In genomic region chr3:108528459-108529231, GRCh38 we compare ENCODE assay signal across 10 cellular contexts. TPM values are rescaled to one million over a fixed set of nuclear protein-coding genes. Genes with fewer than 3 reads are reported as not detected.
DNase-seq lines count a peak whose midpoint lies in the region; ATAC-seq lines count a peak whose summit lies in the region.
"Had no signal": no experiment of that assay in that cellular context is flagged by ENCODE, and none has a peak within 500 bp of the region (broad histone marks: within the 10 kb centered on the region; RNA-seq: fewer than 3 reads in every experiment).

No MANE protein-coding gene starts in this region.

- H3K27ac ChIP-seq in aorta (ENCODE audit: low read depth in 1 of 2, low read length in 2 of 2) = peak overlapping the region in 1 of 2 donors; percentile 22
- H3K27ac ChIP-seq: 22Rv1 had no signal

- H3K27me3 ChIP-seq in aorta (ENCODE audit: control insufficient read depth in 1 of 2, insufficient read depth in 2 of 2, low read length in 1 of 2) = no peaks in the 10 kb centered on the region

- H3K36me3 ChIP-seq in aorta (ENCODE audit: control insufficient read depth in 1 of 2, insufficient read depth in 2 of 2, low read length in 1 of 2) = no peaks in the 10 kb centered on the region

- no peak overlapping the region for H3K4me3 ChIP-seq in aorta (ENCODE audit: low read length in 2 of 2)

- H3K9me3 ChIP-seq in aorta (ENCODE audit: control insufficient read depth, low read length) = no peaks in the 10 kb centered on the region

- 28 to 36% methylated on average over 3 of the region's 3 CpGs for WGBS in aorta, 2 donors

- intact Hi-C loops in Right ventricle myocardium inferior (cut with DNase I) (no loop called here), cardiac septum (cut with DNase I) (no loop called here), aorta (cut with DNase I) (no loop called here)

- ATAC-seq in Right ventricle myocardium inferior (peak; percentile 79), HG03060 (IDR thresholded peaks at IDR 0.05; ENCODE audit: low read depth, unreplicated experiment) (peak; percentile 78), aorta (ENCODE audit: low FRiP score) (peak; percentile 47)

- H3K4me1 ChIP-seq in aorta (ENCODE audit: control insufficient read depth in 1 of 2, insufficient read depth in 2 of 2, low read length in 2 of 2) = peaks cover 0 to 8% of the 10 kb centered on the region in 2 donors

- DNase-seq in Right ventricle myocardium inferior (ENCODE audit: missing footprints) (no peak), cardiac septum (ENCODE audit: low spot score) (no peak), SKM-1 treated with dmso at 0.1 percent for 144 hours (lab: John Stamatoyannopoulos, UW; ENCODE audit: unreplicated experiment) (peak; percentile 90), aorta (no peak), NCI-H345 treated with DMSO at 0.1 percent for 48 hours (lab: John Stamatoyannopoulos, UW; ENCODE audit: unreplicated experiment) (no peak), ecto neural progenitor cell (ENCODE audit: low spot score) (no peak), iPS-NIHi11 (ENCODE audit: low spot score) (no peak)
- DNase-seq: NCI-H510A treated with DMSO at 0.1 percent for 48 hours had no signal

RNA-seq across cellular contexts. Expression of gene MYH15, which starts 18.2 kb away (rescaled TPM):
- total RNA-seq in Right ventricle myocardium inferior (0.19 TPM), cardiac septum (0.54 TPM), aorta (under 1 TPM; 0.03 to 0.15 TPM)
- polyA plus RNA-seq in aorta = under 1 TPM in 1 of 2 donors, not detected in 1; 0.05 TPM
